23 cellular contexts compared by ENCODE assay signal in the genomic region with DNA sequence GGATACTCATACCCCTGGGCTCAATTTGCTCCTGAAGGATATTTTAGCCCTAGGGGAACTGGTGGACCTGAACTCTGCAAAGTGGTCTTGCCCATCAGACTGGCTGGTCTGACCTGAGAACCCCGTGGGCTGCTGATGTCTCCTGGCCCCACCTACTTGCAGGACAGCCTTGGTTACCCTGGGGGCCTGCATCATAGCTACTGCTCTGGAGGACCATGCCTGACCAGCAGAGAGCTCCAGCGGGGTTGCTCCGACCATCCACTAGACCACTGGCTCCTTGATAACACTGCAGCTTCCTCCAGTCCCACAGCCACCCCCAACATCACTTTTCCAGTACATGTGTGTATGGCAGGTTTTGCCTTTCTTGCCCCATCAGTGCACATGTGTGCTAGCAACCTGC.
"Had no signal": no experiment of that assay in that cellular context is flagged by ENCODE, and none has a peak within 500 bp of the region (broad histone marks: within the 10 kb centered on the region; RNA-seq: fewer than 3 reads in every experiment).

No MANE protein-coding gene starts in this region.

- H3K9me3 ChIP-seq: colonic mucosa, esophagus muscularis mucosa, gastroesophageal sphincter, mucosa of descending colon had no signal

- H3K4me1 ChIP-seq: colonic mucosa, esophagus muscularis mucosa, foreskin keratinocyte, gastroesophageal sphincter, heart left ventricle, left lung had no signal

- H3K27ac ChIP-seq: colonic mucosa, dorsolateral prefrontal cortex, esophagus muscularis mucosa, foreskin keratinocyte, gastroesophageal sphincter, heart left ventricle, left lung had no signal

- DNase-seq: colonic mucosa; dermis blood vessel endothelial cell; dorsolateral prefrontal cortex; effector CD4-positive, alpha-beta T cell; effector memory CD4-positive, alpha-beta T cell; foreskin keratinocyte; heart left ventricle; hippocampal formation; left cardiac atrium; left ventricle myocardium superior; mammary epithelial cell; mesendoderm had no signal

- H3K4me3 ChIP-seq: colonic mucosa, dorsolateral prefrontal cortex, esophagus muscularis mucosa, gastroesophageal sphincter, heart left ventricle, left lung, lung, mucosa of descending colon had no signal

- H3K27me3 ChIP-seq: colonic mucosa, esophagus muscularis mucosa, foreskin keratinocyte, gastroesophageal sphincter, heart left ventricle, left lung had no signal

- H3K9me3 Mint-ChIP-seq: memory B cell, mesothelial cell of epicardium had no signal

- H3K4me1 Mint-ChIP-seq: memory B cell, mesothelial cell of epicardium had no signal

- FAIRE-seq: endothelial cell of umbilical vein, frontal cortex, islet of Langerhans, keratinocyte had no signal

- H3K36me3 ChIP-seq: colonic mucosa, esophagus muscularis mucosa, gastroesophageal sphincter, heart left ventricle, left lung had no signal

- H3K27me3 Mint-ChIP-seq: memory B cell had no signal

- H3K27ac Mint-ChIP-seq: memory B cell, mesothelial cell of epicardium had no signal

- H3K4me3 Mint-ChIP-seq: memory B cell, mesothelial cell of epicardium had no signal

- H3K36me3 Mint-ChIP-seq: memory B cell, mesothelial cell of epicardium had no signal

- ATAC-seq: foreskin keratinocyte, gastroesophageal sphincter, heart left ventricle, left cardiac atrium, left lung, left ventricle myocardium superior, mucosa of descending colon had no signal
